In the genomic region with DNA sequence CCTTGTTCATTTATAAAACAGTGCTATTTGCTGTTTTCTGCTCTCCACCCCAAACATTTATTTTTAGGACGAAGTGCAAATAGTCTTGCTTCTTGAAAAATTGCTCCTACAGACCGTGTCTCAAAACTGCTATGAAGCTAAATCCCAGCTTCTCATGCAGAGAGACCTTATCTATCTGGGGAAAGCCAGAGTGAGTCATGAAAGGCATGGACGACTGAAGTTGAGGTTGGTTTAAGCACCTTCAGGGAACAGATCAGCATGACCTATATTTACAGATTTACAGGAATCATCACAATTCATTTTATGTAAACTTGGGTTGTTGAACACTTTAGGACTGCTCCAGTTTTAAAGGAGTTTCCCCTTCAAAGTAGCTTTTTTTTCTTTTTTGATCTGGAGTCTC, we compare ENCODE assay signal across 16 cellular contexts.
"Had no signal": no experiment of that assay in that cellular context is flagged by ENCODE, and none has a peak within 500 bp of the region (broad histone marks: within the 10 kb centered on the region; RNA-seq: fewer than 3 reads in every experiment).

No MANE protein-coding gene starts in this region.

- H3K79me2 ChIP-seq: parathyroid adenoma had no signal

- H3K4me2 ChIP-seq: neural progenitor cell had no signal

- H3K27ac ChIP-seq: ascending aorta, coronary artery, esophagus muscularis mucosa, left ventricle myocardium inferior, neural progenitor cell, parathyroid adenoma, VCaP had no signal

- H3K4me1 ChIP-seq: ascending aorta, esophagus muscularis mucosa, left ventricle myocardium inferior, parathyroid adenoma had no signal

- H3K36me3 ChIP-seq: ascending aorta, esophagus muscularis mucosa, left ventricle myocardium inferior, neural progenitor cell had no signal

- H3K9ac ChIP-seq: neural progenitor cell, parathyroid adenoma had no signal

- ATAC-seq: effector memory CD8-positive, alpha-beta T cell had no signal

- DNase-seq: activated gamma-delta T cell treated with Interleukin-2 at 50 U/mL for 16 hours; activated naive CD8-positive, alpha-beta T cell treated with anti-CD3 and anti-CD28 coated beads for 36 hours; activated T-cell treated with anti-CD3 and anti-CD28 coated beads, Interleukin-2, amount 50 U/mL, for 48 hours; caudate nucleus; effector memory CD8-positive, alpha-beta T cell; foreskin fibroblast; left ventricle myocardium inferior; T-helper 1 cell had no signal

- H3K9me3 ChIP-seq: ascending aorta, esophagus muscularis mucosa, left ventricle myocardium inferior had no signal

- H2AFZ ChIP-seq: neural progenitor cell, parathyroid adenoma had no signal

- H3K27me3 ChIP-seq: ascending aorta, esophagus muscularis mucosa, neural progenitor cell had no signal

- H3K4me3 ChIP-seq: ascending aorta, coronary artery, esophagus muscularis mucosa, left ventricle myocardium inferior, neural progenitor cell had no signal

- FAIRE-seq: islet of Langerhans, urothelium cell line had no signal
